In genomic region chr17:31273511-31273910, GRCh38 we compare ENCODE assay signal across 2 cellular contexts.
TF ChIP-seq lines count a peak whose summit lies in the region.

No MANE protein-coding gene starts in this region.

TF ChIP-seq in SK-N-SH treated with all-trans-retinoic acid at 6 μM for 48 hours, 23 proteins besides CTCF, POLR2A, EP300 and RAD21 (continued from another document):
- TF ChIP-seq, protein P1, sequence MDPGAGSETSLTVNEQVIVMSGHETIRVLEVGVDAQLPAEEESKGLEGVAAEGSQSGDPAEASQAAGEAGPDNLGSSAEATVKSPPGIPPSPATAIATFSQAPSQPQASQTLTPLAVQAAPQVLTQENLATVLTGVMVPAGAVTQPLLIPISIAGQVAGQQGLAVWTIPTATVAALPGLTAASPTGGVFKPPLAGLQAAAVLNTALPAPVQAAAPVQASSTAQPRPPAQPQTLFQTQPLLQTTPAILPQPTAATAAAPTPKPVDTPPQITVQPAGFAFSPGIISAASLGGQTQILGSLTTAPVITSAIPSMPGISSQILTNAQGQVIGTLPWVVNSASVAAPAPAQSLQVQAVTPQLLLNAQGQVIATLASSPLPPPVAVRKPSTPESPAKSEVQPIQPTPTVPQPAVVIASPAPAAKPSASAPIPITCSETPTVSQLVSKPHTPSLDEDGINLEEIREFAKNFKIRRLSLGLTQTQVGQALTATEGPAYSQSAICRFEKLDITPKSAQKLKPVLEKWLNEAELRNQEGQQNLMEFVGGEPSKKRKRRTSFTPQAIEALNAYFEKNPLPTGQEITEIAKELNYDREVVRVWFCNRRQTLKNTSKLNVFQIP (CRISPR knock-in tag; IDR thresholded peaks at IDR 0.05; ENCODE audit: borderline replicate concordance, low read depth), result no peak
- TF ChIP-seq, protein P2, sequence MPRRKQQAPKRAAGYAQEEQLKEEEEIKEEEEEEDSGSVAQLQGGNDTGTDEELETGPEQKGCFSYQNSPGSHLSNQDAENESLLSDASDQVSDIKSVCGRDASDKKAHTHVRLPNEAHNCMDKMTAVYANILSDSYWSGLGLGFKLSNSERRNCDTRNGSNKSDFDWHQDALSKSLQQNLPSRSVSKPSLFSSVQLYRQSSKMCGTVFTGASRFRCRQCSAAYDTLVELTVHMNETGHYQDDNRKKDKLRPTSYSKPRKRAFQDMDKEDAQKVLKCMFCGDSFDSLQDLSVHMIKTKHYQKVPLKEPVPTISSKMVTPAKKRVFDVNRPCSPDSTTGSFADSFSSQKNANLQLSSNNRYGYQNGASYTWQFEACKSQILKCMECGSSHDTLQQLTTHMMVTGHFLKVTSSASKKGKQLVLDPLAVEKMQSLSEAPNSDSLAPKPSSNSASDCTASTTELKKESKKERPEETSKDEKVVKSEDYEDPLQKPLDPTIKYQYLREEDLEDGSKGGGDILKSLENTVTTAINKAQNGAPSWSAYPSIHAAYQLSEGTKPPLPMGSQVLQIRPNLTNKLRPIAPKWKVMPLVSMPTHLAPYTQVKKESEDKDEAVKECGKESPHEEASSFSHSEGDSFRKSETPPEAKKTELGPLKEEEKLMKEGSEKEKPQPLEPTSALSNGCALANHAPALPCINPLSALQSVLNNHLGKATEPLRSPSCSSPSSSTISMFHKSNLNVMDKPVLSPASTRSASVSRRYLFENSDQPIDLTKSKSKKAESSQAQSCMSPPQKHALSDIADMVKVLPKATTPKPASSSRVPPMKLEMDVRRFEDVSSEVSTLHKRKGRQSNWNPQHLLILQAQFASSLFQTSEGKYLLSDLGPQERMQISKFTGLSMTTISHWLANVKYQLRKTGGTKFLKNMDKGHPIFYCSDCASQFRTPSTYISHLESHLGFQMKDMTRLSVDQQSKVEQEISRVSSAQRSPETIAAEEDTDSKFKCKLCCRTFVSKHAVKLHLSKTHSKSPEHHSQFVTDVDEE (CRISPR knock-in tag; IDR thresholded peaks at IDR 0.05), result no peak

TF ChIP-seq in SK-N-SH, 30 proteins besides CTCF, POLR2A, EP300 and RAD21 (continued from another document):
- TF ChIP-seq, protein P3, sequence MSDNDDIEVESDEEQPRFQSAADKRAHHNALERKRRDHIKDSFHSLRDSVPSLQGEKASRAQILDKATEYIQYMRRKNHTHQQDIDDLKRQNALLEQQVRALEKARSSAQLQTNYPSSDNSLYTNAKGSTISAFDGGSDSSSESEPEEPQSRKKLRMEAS (IDR thresholded peaks at IDR 0.05; ENCODE audit: low read depth), result no peak
- TF ChIP-seq GATA2 (CRISPR knock-in tag; IDR thresholded peaks at IDR 0.05), result no peak
- no peak for TF ChIP-seq TEAD4 (IDR thresholded peaks at IDR 0.05; ENCODE audit: borderline replicate concordance, insufficient read depth)
- TF ChIP-seq, protein P4, sequence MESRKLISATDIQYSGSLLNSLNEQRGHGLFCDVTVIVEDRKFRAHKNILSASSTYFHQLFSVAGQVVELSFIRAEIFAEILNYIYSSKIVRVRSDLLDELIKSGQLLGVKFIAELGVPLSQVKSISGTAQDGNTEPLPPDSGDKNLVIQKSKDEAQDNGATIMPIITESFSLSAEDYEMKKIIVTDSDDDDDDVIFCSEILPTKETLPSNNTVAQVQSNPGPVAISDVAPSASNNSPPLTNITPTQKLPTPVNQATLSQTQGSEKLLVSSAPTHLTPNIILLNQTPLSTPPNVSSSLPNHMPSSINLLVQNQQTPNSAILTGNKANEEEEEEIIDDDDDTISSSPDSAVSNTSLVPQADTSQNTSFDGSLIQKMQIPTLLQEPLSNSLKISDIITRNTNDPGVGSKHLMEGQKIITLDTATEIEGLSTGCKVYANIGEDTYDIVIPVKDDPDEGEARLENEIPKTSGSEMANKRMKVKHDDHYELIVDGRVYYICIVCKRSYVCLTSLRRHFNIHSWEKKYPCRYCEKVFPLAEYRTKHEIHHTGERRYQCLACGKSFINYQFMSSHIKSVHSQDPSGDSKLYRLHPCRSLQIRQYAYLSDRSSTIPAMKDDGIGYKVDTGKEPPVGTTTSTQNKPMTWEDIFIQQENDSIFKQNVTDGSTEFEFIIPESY (IDR thresholded peaks at IDR 0.05; ENCODE audit: borderline replicate concordance, low read depth), result no peak
- TF ChIP-seq, protein P5, sequence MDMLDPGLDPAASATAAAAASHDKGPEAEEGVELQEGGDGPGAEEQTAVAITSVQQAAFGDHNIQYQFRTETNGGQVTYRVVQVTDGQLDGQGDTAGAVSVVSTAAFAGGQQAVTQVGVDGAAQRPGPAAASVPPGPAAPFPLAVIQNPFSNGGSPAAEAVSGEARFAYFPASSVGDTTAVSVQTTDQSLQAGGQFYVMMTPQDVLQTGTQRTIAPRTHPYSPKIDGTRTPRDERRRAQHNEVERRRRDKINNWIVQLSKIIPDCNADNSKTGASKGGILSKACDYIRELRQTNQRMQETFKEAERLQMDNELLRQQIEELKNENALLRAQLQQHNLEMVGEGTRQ (IDR thresholded peaks at IDR 0.05; ENCODE audit: borderline replicate concordance, low read depth, low read length), result no peak
TF ChIP-seq in SK-N-SH: peak in this region for 0.
